Comparison of ENCODE assay signal across 8 cellular contexts in the genomic region with DNA sequence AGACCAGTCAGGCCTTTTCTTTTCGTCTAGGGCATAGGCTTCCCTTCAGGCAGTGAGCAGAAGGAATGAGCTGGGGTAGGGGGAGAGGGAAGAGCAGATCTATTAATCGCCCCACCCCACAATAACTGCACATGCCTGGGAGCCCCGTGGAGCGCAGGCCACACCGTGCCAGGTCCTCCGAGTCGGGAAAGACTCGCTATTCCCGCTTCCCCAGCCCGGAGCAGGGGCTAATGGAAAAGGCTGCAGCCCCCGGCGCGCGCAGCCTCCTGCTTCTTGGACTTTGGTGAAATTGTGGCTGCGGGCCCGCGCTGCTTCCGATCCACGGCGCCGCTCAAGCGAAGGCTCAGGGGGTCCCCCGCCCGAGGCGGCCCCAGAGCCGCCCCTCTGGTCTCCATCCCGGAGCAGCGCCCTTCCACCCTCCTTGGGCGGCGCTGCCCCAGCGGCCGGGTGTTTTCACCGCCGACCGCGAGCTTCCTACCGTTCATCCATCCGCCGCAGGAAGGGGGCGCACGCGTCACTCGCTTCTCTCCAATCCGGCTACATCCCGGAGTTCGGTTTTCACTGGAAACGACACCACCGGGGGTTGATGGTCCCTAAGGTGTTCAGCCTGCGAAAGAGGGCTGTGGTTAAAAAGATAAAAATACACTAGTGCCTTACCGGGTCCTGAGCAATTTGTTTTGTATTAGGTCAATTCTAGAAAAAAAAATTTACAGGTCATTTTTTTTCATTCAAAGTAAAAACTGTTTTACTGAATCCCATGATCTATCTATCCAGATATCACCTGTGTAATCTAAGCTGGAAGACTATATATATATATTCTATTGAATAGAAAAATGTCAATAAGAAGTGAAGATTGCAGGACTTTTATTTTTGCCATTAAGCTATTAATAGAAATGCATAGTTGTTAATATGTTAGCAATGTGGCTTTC. TPM values are rescaled to one million over a fixed set of nuclear protein-coding genes. Genes with fewer than 3 reads are reported as not detected.
A peak's percentile ranks its signal among the peaks of the same experiment; 100 is the strongest.
DNase-seq lines count a peak whose midpoint lies in the region; ATAC-seq and TF ChIP-seq lines count a peak whose summit lies in the region.

No MANE protein-coding gene starts in this region.

- H3K36me3 Mint-ChIP-seq in CD14-positive monocyte = no peaks in the 10 kb centered on the region
- H3K36me3 Mint-ChIP-seq in T-helper 2 cell treated with Interferon-gamma antibody and Interleukin-4, amounts not matched to agents 5 μg/mL and 100 μg/mL, for 36 hours (ENCODE audit: low read depth) = no peaks in the 10 kb centered on the region

- H3K27ac Mint-ChIP-seq in CD14-positive monocyte = no peak overlapping the region
- H3K27ac Mint-ChIP-seq in T-helper 2 cell treated with Interferon-gamma antibody and Interleukin-4, amounts not matched to agents 5 μg/mL and 100 μg/mL, for 36 hours = no peak overlapping the region

- peaks cover 18% of the 10 kb centered on the region for H3K4me1 Mint-ChIP-seq in CD14-positive monocyte
- peaks cover 2% of the 10 kb centered on the region for H3K4me1 Mint-ChIP-seq in T-helper 2 cell treated with Interferon-gamma antibody and Interleukin-4, amounts not matched to agents 5 μg/mL and 100 μg/mL, for 36 hours (ENCODE audit: low read depth)

- no peak for DNase-seq in CD14-positive monocyte (ENCODE audit: low spot score)
- peak; percentile 38 for DNase-seq in NCI-H128 (lab: John Stamatoyannopoulos, UW; ENCODE audit: unreplicated experiment)
- peak; percentile 46 for DNase-seq in T-helper 2 cell treated with Interferon-gamma antibody and Interleukin-4, amounts not matched to agents 5 μg/mL and 100 μg/mL, for 36 hours (ENCODE audit: low spot score)
- DNase-seq in cerebellum (ENCODE audit: low spot score) = peak; percentile 55
- peak; percentile 89 for DNase-seq in islet precursor cell
- peak; percentile 10 to 58 for DNase-seq in stimulated activated CD4-positive, alpha-beta T cell treated with anti-CD3 and anti-CD28 coated beads, Interleukin-12 subunit alpha, Interleukin-12 subunit beta, amount 100 ng/mL, for 24 hours (ENCODE audit: low read depth in 2 of 2)

- H3K4me3 Mint-ChIP-seq in CD14-positive monocyte = peak overlapping the region in 1 of 2 donors; percentile 71
- H3K4me3 Mint-ChIP-seq in T-helper 2 cell treated with Interferon-gamma antibody and Interleukin-4, amounts not matched to agents 5 μg/mL and 100 μg/mL, for 36 hours = peak overlapping the region; percentile 59

- ATAC-seq in GM21390 (IDR thresholded peaks at IDR 0.05; ENCODE audit: unreplicated experiment) (peak; percentile 33), HG03571 (IDR thresholded peaks at IDR 0.05; ENCODE audit: unreplicated experiment) (no peak)

- peaks cover 38 to 58% (median 58%) of the 10 kb centered on the region in 3 donors for H3K27me3 Mint-ChIP-seq in CD14-positive monocyte (ENCODE audit: low read depth in 3 of 3)
- peaks cover 36% of the 10 kb centered on the region for H3K27me3 Mint-ChIP-seq in T-helper 2 cell treated with Interferon-gamma antibody and Interleukin-4, amounts not matched to agents 5 μg/mL and 100 μg/mL, for 36 hours (ENCODE audit: low read depth)

- H3K9me3 Mint-ChIP-seq in CD14-positive monocyte = peaks cover 0 to 7% (median 2%) of the 10 kb centered on the region in 7 donors
- H3K9me3 Mint-ChIP-seq in T-helper 2 cell treated with Interferon-gamma antibody and Interleukin-4, amounts not matched to agents 5 μg/mL and 100 μg/mL, for 36 hours = no peaks in the 10 kb centered on the region

- intact Hi-C loops in CD14-positive monocyte (cut with micrococcal nuclease) = loop anchor here (5.0 kb wide), 1 partner anchor 112 kb away; no protein-coding TSS in a partner anchor

- TF ChIP-seq CTCF in CD14-positive monocyte (IDR thresholded peaks at IDR 0.05) = peak; percentile 73

RNA-seq across cellular contexts. Expression of gene SYNM, which starts 4.4 kb away (rescaled TPM):
- polyA plus RNA-seq in CD14-positive monocyte = under 1 TPM in 1 of 2 donors, not detected in 1; 0.05 TPM
- total RNA-seq in cerebellum = 11.9 TPM
